13 cellular contexts compared by ENCODE assay signal in genomic region chr3:49016414-49017228, GRCh38. TPM values are rescaled to one million over a fixed set of nuclear protein-coding genes. Genes with fewer than 3 reads are reported as not detected.
DNase-seq lines count a peak whose midpoint lies in the region; ATAC-seq and TF ChIP-seq lines count a peak whose summit lies in the region.
"Had no signal": no experiment of that assay in that cellular context is flagged by ENCODE, and none has a peak within 500 bp of the region (broad histone marks: within the 10 kb centered on the region; RNA-seq: fewer than 3 reads in every experiment).

No MANE protein-coding gene starts in this region.

- CTCF ChIA-PET in activated naive CD4-positive, alpha-beta T cell treated with anti-CD3 and anti-CD28 coated beads, Interleukin-2, amount 10 ng/mL, durations not matched to agents 7 days and 5 days (lab: Charles Lee), result interaction anchor here (0.9 to 9.0 kb wide), 3 partner anchors 9 to 140 kb away, joined by 3 to 62 read pairs (median 6); partner anchors contain the start of gene WDR6
- CTCF ChIA-PET in activated naive CD4-positive, alpha-beta T cell treated with anti-CD3 and anti-CD28 coated beads for 36 hours (lab: Charles Lee), result interaction anchor here (1.3 to 8.7 kb wide), 2 partner anchors 7 to 29 kb away, joined by 6 to 84 read pairs; partner anchors contain the start of gene WDR6
- CTCF ChIA-PET in Panc1 (lab: Charles Lee), result no interaction called here

- intact Hi-C loops in activated naive CD4-positive, alpha-beta T cell treated with anti-CD3 and anti-CD28 coated beads for 36 hours (cut with micrococcal nuclease), result no loop called here
- intact Hi-C loops in Panc1 (cut with micrococcal nuclease; ENCODE audit: unreplicated experiment), result no loop called here
- intact Hi-C loops in transverse colon (cut with DNase I; ENCODE audit: low total_unique reads), result no loop called here

- TF ChIP-seq CTCF in Panc1 (IDR thresholded peaks at IDR 0.05) (no peak), endothelial cell (IDR thresholded peaks at IDR 0.05; ENCODE audit: unreplicated experiment) (no peak), transverse colon (IDR thresholded peaks at IDR 0.05) (no peak), tibial nerve (IDR thresholded peaks at IDR 0.05) (no peak)

- peak overlapping the region; percentile 26 for H3K4me3 Mint-ChIP-seq in activated naive CD4-positive, alpha-beta T cell treated with anti-CD3 and anti-CD28 coated beads, Interleukin-2, amount 10 ng/mL, durations not matched to agents 7 days and 5 days
- H3K4me3 Mint-ChIP-seq in activated naive CD4-positive, alpha-beta T cell treated with anti-CD3 and anti-CD28 coated beads for 36 hours, result no peak overlapping the region
- peak overlapping the region; percentile 67 for H3K4me3 Mint-ChIP-seq in endothelial cell (ENCODE audit: unreplicated experiment)

- TF ChIP-seq POLR2A in transverse colon (IDR thresholded peaks at IDR 0.05) (peak; percentile 10), tibial nerve (IDR thresholded peaks at IDR 0.05) (no peak)

- BruUV-seq in Panc1 (replicated peaks; lab: Mats Ljungman, UMichigan), result no TSS peak

- POLR2A ChIA-PET in Panc1 (lab: Charles Lee), result interaction anchor here (0.6 to 1.2 kb wide), 4 partner anchors 9 to 28 kb away, joined by 3 to 4 read pairs (median 4); partner anchors contain the start of genes P4HTM and WDR6

- H3K4me3 ChIP-seq in Panc1 (ENCODE audit: low read depth in 2 of 2, low read length in 2 of 2) (peak overlapping the region; percentile 71 to 90), transverse colon (no peak overlapping the region), tibial nerve (no peak overlapping the region)

- H3K27me3 ChIP-seq in Panc1 (ENCODE audit: control insufficient read depth, insufficient read depth, low read length) (no peaks in the 10 kb centered on the region), transverse colon (no peaks in the 10 kb centered on the region), tibial nerve (no peaks in the 10 kb centered on the region)
- H3K27me3 ChIP-seq: body of pancreas had no signal

- in situ Hi-C loops in Panc1 (cut with HindIII; ENCODE audit: low pct_unique_long_range_greater_than_20kb, low sequenced_read_pairs) (no loop called here), transverse colon (cut with MboI; ENCODE audit: low pct_ligation_motif_present in 1 of 4, low pct_unique_long_range_greater_than_20kb in 1 of 4, low sequenced_read_pairs in 3 of 4) (no loop called here)

- H3K36me3 ChIP-seq in Panc1 (ENCODE audit: control insufficient read depth, insufficient read depth, low read length) (peaks cover 4% of the 10 kb centered on the region; the same call in 1 of the 2 replicates), transverse colon (peaks cover 0 to 12% (median 5%) of the 10 kb centered on the region in 4 donors), tibial nerve (peaks cover 0 to 51% (median 7%) of the 10 kb centered on the region in 3 donors)

- no peaks in the 10 kb centered on the region for H3K27me3 Mint-ChIP-seq in activated naive CD4-positive, alpha-beta T cell treated with anti-CD3 and anti-CD28 coated beads, Interleukin-2, amount 10 ng/mL, durations not matched to agents 7 days and 5 days
- H3K27me3 Mint-ChIP-seq in activated naive CD4-positive, alpha-beta T cell treated with anti-CD3 and anti-CD28 coated beads for 36 hours (ENCODE audit: low read depth), result no peaks in the 10 kb centered on the region
- peaks cover 32% of the 10 kb centered on the region for H3K27me3 Mint-ChIP-seq in endothelial cell (ENCODE audit: unreplicated experiment)

- H3K27ac Mint-ChIP-seq in activated naive CD4-positive, alpha-beta T cell treated with anti-CD3 and anti-CD28 coated beads, Interleukin-2, amount 10 ng/mL, durations not matched to agents 7 days and 5 days, result no peak overlapping the region
- no peak overlapping the region for H3K27ac Mint-ChIP-seq in activated naive CD4-positive, alpha-beta T cell treated with anti-CD3 and anti-CD28 coated beads for 36 hours
- peak overlapping the region; percentile 18 for H3K27ac Mint-ChIP-seq in endothelial cell (ENCODE audit: unreplicated experiment)

- ATAC-seq in Panc1, result no peak
- no peak for ATAC-seq in HG02571 (IDR thresholded peaks at IDR 0.05; ENCODE audit: unreplicated experiment)
- ATAC-seq: body of pancreas, left lobe of liver, psoas muscle had no signal

- TF ChIP-seq EP300 in transverse colon (IDR thresholded peaks at IDR 0.05; ENCODE audit: low read depth), result no peak
- no peak for TF ChIP-seq EP300 in tibial nerve (IDR thresholded peaks at IDR 0.05)

- peaks cover 35% of the 10 kb centered on the region for H3K4me1 Mint-ChIP-seq in activated naive CD4-positive, alpha-beta T cell treated with anti-CD3 and anti-CD28 coated beads, Interleukin-2, amount 10 ng/mL, durations not matched to agents 7 days and 5 days
- H3K4me1 Mint-ChIP-seq in activated naive CD4-positive, alpha-beta T cell treated with anti-CD3 and anti-CD28 coated beads for 36 hours (ENCODE audit: low read depth), result peaks cover 18% of the 10 kb centered on the region
- H3K4me1 Mint-ChIP-seq in endothelial cell (ENCODE audit: unreplicated experiment), result peaks cover 10% of the 10 kb centered on the region

- 85% methylated on average over 6 of the region's 6 CpGs; no CpG with 5 or more reads in 1 of the 2 donors for WGBS in transverse colon (ENCODE audit: low coverage in 1 of 2), 2 donors
- 76 to 78% methylated on average over 3 to 5 of the region's 6 CpGs for WGBS in tibial nerve, 2 donors

- H3K9me3 Mint-ChIP-seq in activated naive CD4-positive, alpha-beta T cell treated with anti-CD3 and anti-CD28 coated beads, Interleukin-2, amount 10 ng/mL, durations not matched to agents 7 days and 5 days, result no peaks in the 10 kb centered on the region
- no peaks in the 10 kb centered on the region for H3K9me3 Mint-ChIP-seq in activated naive CD4-positive, alpha-beta T cell treated with anti-CD3 and anti-CD28 coated beads for 36 hours
- H3K9me3 Mint-ChIP-seq in endothelial cell (ENCODE audit: unreplicated experiment), result no peaks in the 10 kb centered on the region

- H3K36me3 Mint-ChIP-seq in activated naive CD4-positive, alpha-beta T cell treated with anti-CD3 and anti-CD28 coated beads, Interleukin-2, amount 10 ng/mL, durations not matched to agents 7 days and 5 days, result peaks cover 24% of the 10 kb centered on the region
- peaks cover 16% of the 10 kb centered on the region for H3K36me3 Mint-ChIP-seq in activated naive CD4-positive, alpha-beta T cell treated with anti-CD3 and anti-CD28 coated beads for 36 hours (ENCODE audit: low read depth)
- peaks cover 21% of the 10 kb centered on the region for H3K36me3 Mint-ChIP-seq in endothelial cell (ENCODE audit: low read depth, unreplicated experiment)

- H3K27ac ChIP-seq in Panc1 (ENCODE audit: low read length) (peak overlapping the region; percentile 97), transverse colon (peak overlapping the region in 3 of 4 donors; percentile 99 to 100 (median 100)), tibial nerve (peak overlapping the region in 1 of 4 donors; percentile 89)

- peaks cover 8% of the 10 kb centered on the region for H3K4me1 ChIP-seq in Panc1 (ENCODE audit: control insufficient read depth, insufficient read depth, low read length)
- peaks cover 11 to 36% (median 30%) of the 10 kb centered on the region in 4 donors for H3K4me1 ChIP-seq in transverse colon
- peaks cover 0 to 45% (median 24%) of the 10 kb centered on the region in 4 donors for H3K4me1 ChIP-seq in tibial nerve

- no peak for DNase-seq in activated naive CD4-positive, alpha-beta T cell treated with anti-CD3 and anti-CD28 coated beads, Interleukin-2, amount 10 ng/mL, durations not matched to agents 7 days and 5 days
- no peak for DNase-seq in activated naive CD4-positive, alpha-beta T cell treated with anti-CD3 and anti-CD28 coated beads for 36 hours
- DNase-seq in Panc1 (ENCODE audit: low read depth, low spot score) (no peak), endothelial cell (ENCODE audit: low spot score) (no peak), transverse colon (no peak), hepatic stellate cell (ENCODE audit: low spot score) (no peak), tibial nerve (ENCODE audit: low spot score in 2 of 2) (no peak)
- DNase-seq: activated CD4-positive, alpha-beta T cell treated with anti-CD3 and anti-CD28 coated beads for 4 hours; body of pancreas; psoas muscle; SIG-M5 had no signal

- H3K9me3 ChIP-seq in Panc1 (ENCODE audit: control insufficient read depth, insufficient read depth, low read depth, low read length) (no peaks in the 10 kb centered on the region), transverse colon (no peaks in the 10 kb centered on the region), tibial nerve (no peaks in the 10 kb centered on the region)
- H3K9me3 ChIP-seq: body of pancreas, psoas muscle had no signal

RNA-seq across cellular contexts. Expression of gene DALRD3, which starts 1.8 kb away (rescaled TPM):
- total RNA-seq in activated naive CD4-positive, alpha-beta T cell treated with anti-CD3 and anti-CD28 coated beads for 36 hours, result 10 to 100 TPM; 19.5 to 19.7 TPM
- 22.5 TPM for total RNA-seq in Panc1 (2021; ENCODE audit: unreplicated experiment)
- polyA plus RNA-seq in Panc1 (2012; ENCODE audit: insufficient read length), result 39.5 TPM
- total RNA-seq in endothelial cell (ENCODE audit: unreplicated experiment), result 27.8 TPM
- 100 to 1,000 TPM in 1 of 4 donors, 10 to 100 TPM in 3; 30.4 to 136 (median 42.0) TPM for total RNA-seq in transverse colon
- total RNA-seq in tibial nerve, result 10 to 100 TPM; 35.7 to 48.6 (median 43.8) TPM

RNA-seq across cellular contexts. Expression of gene NDUFAF3, which starts 5.3 kb away (rescaled TPM):
- 100 to 1,000 TPM; 113 to 115 TPM for total RNA-seq in activated naive CD4-positive, alpha-beta T cell treated with anti-CD3 and anti-CD28 coated beads for 36 hours
- total RNA-seq in Panc1 (2021; ENCODE audit: unreplicated experiment) (101 TPM), endothelial cell (ENCODE audit: unreplicated experiment) (32.3 TPM), transverse colon (100 to 1,000 TPM in 1 of 4 donors, 10 to 100 TPM in 3; 30.4 to 125 (median 88.1) TPM), tibial nerve (100 to 1,000 TPM; 116 to 122 (median 118) TPM)
- polyA plus RNA-seq in Panc1 (2012; ENCODE audit: insufficient read length), result 127 TPM

RNA-seq across cellular contexts. Expression of gene WDR6, which starts 9.4 kb away (rescaled TPM):
- 100 to 1,000 TPM; 119 to 120 TPM for total RNA-seq in activated naive CD4-positive, alpha-beta T cell treated with anti-CD3 and anti-CD28 coated beads for 36 hours
- total RNA-seq in Panc1 (2021; ENCODE audit: unreplicated experiment) (142 TPM), endothelial cell (ENCODE audit: unreplicated experiment) (148 TPM), transverse colon (100 to 1,000 TPM in 3 of 4 donors, 10 to 100 TPM in 1; 76.0 to 162 (median 146) TPM), tibial nerve (100 to 1,000 TPM in 3 of 4 donors, 10 to 100 TPM in 1; 95.3 to 138 (median 117) TPM)
- 141 TPM for polyA plus RNA-seq in Panc1 (2012; ENCODE audit: insufficient read length)

RNA-seq across cellular contexts. Expression of gene IMPDH2, which starts 12.6 kb away (rescaled TPM):
- 100 to 1,000 TPM; 565 to 593 TPM for total RNA-seq in activated naive CD4-positive, alpha-beta T cell treated with anti-CD3 and anti-CD28 coated beads for 36 hours
- total RNA-seq in Panc1 (2021; ENCODE audit: unreplicated experiment) (149 TPM), endothelial cell (ENCODE audit: unreplicated experiment) (111 TPM), transverse colon (100 to 1,000 TPM in 1 of 4 donors, 10 to 100 TPM in 3; 25.1 to 106 (median 72.7) TPM), tibial nerve (100 to 1,000 TPM; 108 to 156 (median 128) TPM)
- polyA plus RNA-seq in Panc1 (2012; ENCODE audit: insufficient read length), result 163 TPM

RNA-seq across cellular contexts. Expression of gene P4HTM, which starts 26.6 kb away (rescaled TPM):
- 10 to 100 TPM; 20.2 to 21.7 TPM for total RNA-seq in activated naive CD4-positive, alpha-beta T cell treated with anti-CD3 and anti-CD28 coated beads for 36 hours
- total RNA-seq in Panc1 (2021; ENCODE audit: unreplicated experiment), result 28.3 TPM
- polyA plus RNA-seq in Panc1 (2012; ENCODE audit: insufficient read length), result 59.1 TPM
- total RNA-seq in endothelial cell (ENCODE audit: unreplicated experiment), result 9.3 TPM
- 100 to 1,000 TPM in 1 of 4 donors, 10 to 100 TPM in 3; 43.4 to 100 (median 76.6) TPM for total RNA-seq in transverse colon
- total RNA-seq in tibial nerve, result 10 to 100 TPM; 76.4 to 99.0 (median 88.8) TPM

Comparison
In these comparisons a context has a peak if more than half of its experiments do, and no peak if none do; other contexts are left out.
1. H3K4me3 ChIP-seq: peak in Panc1 (2 of 2); none in transverse colon (0 of 4) and tibial nerve (0 of 4).